8 cellular contexts compared by ENCODE assay signal in genomic region chr21:25735221-25735894, GRCh38. TPM values are rescaled to one million over a fixed set of nuclear protein-coding genes. Genes with fewer than 3 reads are reported as not detected.
DNase-seq lines count a peak whose midpoint lies in the region; ATAC-seq and TF ChIP-seq lines count a peak whose summit lies in the region.

No MANE protein-coding gene starts in this region.

- peak overlapping the region; percentile 99 for H2AK5ac ChIP-seq in IMR-90 (ENCODE audit: low read depth, low read length)

- H4K5ac ChIP-seq in IMR-90 (ENCODE audit: low read depth, low read length) = peak overlapping the region; percentile 99

- H3K4me1 Mint-ChIP-seq in activated T-helper 1 cell treated with anti-CD3 and anti-CD28 coated beads, Interleukin-12 subunit alpha, Interleukin-12 subunit beta, Interleukin-2, Interleukin-4 antibody, amounts not matched to agents 30 ng/mL and 10 ng/mL and 1 ng/mL, durations not matched to agents 14 hours and 24 hours and 36 hours (ENCODE audit: low read depth) = peaks cover 39% of the 10 kb centered on the region
- H3K4me1 Mint-ChIP-seq in naive B cell = peaks cover 52 to 62% (median 56%) of the 10 kb centered on the region in 3 donors
- H3K4me1 Mint-ChIP-seq in stimulated activated effector memory CD8-positive, alpha-beta T cell treated with anti-CD3 and anti-CD28 coated beads, Interleukin-12 subunit alpha, Interleukin-12 subunit beta, amount 100 ng/mL, for 72 hours = peaks cover 34% of the 10 kb centered on the region

- H3K27me3 Mint-ChIP-seq in activated T-helper 1 cell treated with anti-CD3 and anti-CD28 coated beads, Interleukin-12 subunit alpha, Interleukin-12 subunit beta, Interleukin-2, Interleukin-4 antibody, amounts not matched to agents 30 ng/mL and 10 ng/mL and 1 ng/mL, durations not matched to agents 14 hours and 24 hours and 36 hours (ENCODE audit: insufficient read depth) = no peaks in the 10 kb centered on the region
- H3K27me3 Mint-ChIP-seq in naive B cell = no peaks in the 10 kb centered on the region

- peaks cover 11% of the 10 kb centered on the region; the same call in 1 of the 2 replicates for H3F3A ChIP-seq in PC-9 (ENCODE audit: insufficient read depth, low read depth)

- no peaks in the 10 kb centered on the region for H3K9me1 ChIP-seq in IMR-90 (ENCODE audit: insufficient read depth, low read length)

- H3K27ac Mint-ChIP-seq in activated T-helper 1 cell treated with anti-CD3 and anti-CD28 coated beads, Interleukin-12 subunit alpha, Interleukin-12 subunit beta, Interleukin-2, Interleukin-4 antibody, amounts not matched to agents 30 ng/mL and 10 ng/mL and 1 ng/mL, durations not matched to agents 14 hours and 24 hours and 36 hours = peak overlapping the region; percentile 100
- peak overlapping the region; percentile 99 to 100 (median 99) for H3K27ac Mint-ChIP-seq in naive B cell
- H3K27ac Mint-ChIP-seq in stimulated activated effector memory CD8-positive, alpha-beta T cell treated with anti-CD3 and anti-CD28 coated beads, Interleukin-12 subunit alpha, Interleukin-12 subunit beta, amount 100 ng/mL, for 72 hours = peak overlapping the region; percentile 100

- H3K36me3 ChIP-seq in IMR-90 (ENCODE audit: control insufficient read depth, insufficient read depth, low read length) = peaks cover 4% of the 10 kb centered on the region
- no peaks in the 10 kb centered on the region for H3K36me3 ChIP-seq in PC-9 (ENCODE audit: low read depth)

- peak overlapping the region; percentile 100 for H2BK120ac ChIP-seq in IMR-90 (ENCODE audit: low read depth, low read length)

- H3K4ac ChIP-seq in IMR-90 (ENCODE audit: low read depth, low read length) = peak overlapping the region; percentile 100

- H2AK9ac ChIP-seq in IMR-90 (replicated peaks; ENCODE audit: low read depth, low read length, poor library complexity) = peak overlapping the region; percentile 99

- H3K4me3 ChIP-seq in IMR-90 (ENCODE audit: insufficient read depth, low read depth, low read length) (peak overlapping the region; percentile 53), PC-9 (peak overlapping the region; percentile 94)

- CTCF ChIA-PET in IMR-90 (lab: Yijun Ruan, JAX) = interaction anchor here (1.0 kb wide), 1 partner anchor 126 kb away, joined by 3 read pairs; no protein-coding TSS in a partner anchor
- CTCF ChIA-PET in PC-9 (lab: Charles Lee) = interaction anchor here (0.6 kb wide), 1 partner anchor 171 kb away, joined by 3 read pairs; no protein-coding TSS in a partner anchor

- peak overlapping the region; percentile 100 for H3K14ac ChIP-seq in IMR-90 (replicated peaks; ENCODE audit: low read depth, low read length)

- in situ Hi-C loops in IMR-90 (cut with MboI; ENCODE audit: low sequenced_read_pairs) = no loop called here

- peak overlapping the region; percentile 99 for H2BK15ac ChIP-seq in IMR-90 (ENCODE audit: low read depth, low read length)

- H3K4me2 ChIP-seq in IMR-90 (ENCODE audit: low read depth, low read length) (peak overlapping the region; percentile 94), PC-9 (peak overlapping the region; percentile 95)

- peak overlapping the region; percentile 100 for H2AFZ ChIP-seq in IMR-90 (replicated peaks; ENCODE audit: low read length, poor library complexity)
- H2AFZ ChIP-seq in PC-9 = peak overlapping the region; percentile 79

- intact Hi-C loops in IMR-90 (cut with micrococcal nuclease) = loop anchor here (5.0 kb wide), 2 partner anchors 432 to 982 kb away; no protein-coding TSS in a partner anchor
- intact Hi-C loops in PC-9 (cut with micrococcal nuclease; ENCODE audit: unreplicated experiment) = no loop called here
- intact Hi-C loops in activated T-helper 1 cell treated with anti-CD3 and anti-CD28 coated beads, Interleukin-12 subunit alpha, Interleukin-12 subunit beta, Interleukin-2, Interleukin-4 antibody, amounts not matched to agents 30 ng/mL and 10 ng/mL and 1 ng/mL, durations not matched to agents 14 hours and 24 hours and 36 hours (cut with micrococcal nuclease) = loop anchor here (1.0 to 10.0 kb wide), 6 partner anchors 27 to 435 kb away; partner anchors contain the start of gene APP

- H3K56ac ChIP-seq in IMR-90 (ENCODE audit: extremely low read depth, insufficient read depth, low read length) = peak overlapping the region; percentile 100

- no peaks in the 10 kb centered on the region for H3K9me3 Mint-ChIP-seq in activated T-helper 1 cell treated with anti-CD3 and anti-CD28 coated beads, Interleukin-12 subunit alpha, Interleukin-12 subunit beta, Interleukin-2, Interleukin-4 antibody, amounts not matched to agents 30 ng/mL and 10 ng/mL and 1 ng/mL, durations not matched to agents 14 hours and 24 hours and 36 hours
- peaks cover 0 to 5% (median 0%) of the 10 kb centered on the region in 7 donors for H3K9me3 Mint-ChIP-seq in naive B cell
- H3K9me3 Mint-ChIP-seq in stimulated activated effector memory CD8-positive, alpha-beta T cell treated with anti-CD3 and anti-CD28 coated beads, Interleukin-12 subunit alpha, Interleukin-12 subunit beta, amount 100 ng/mL, for 72 hours = no peaks in the 10 kb centered on the region

- H3K9me3 ChIP-seq in IMR-90 (ENCODE audit: control insufficient read depth, insufficient read depth, low read length) (no peaks in the 10 kb centered on the region), PC-9 (ENCODE audit: insufficient read depth, low read depth) (no peaks in the 10 kb centered on the region)

- peak overlapping the region; percentile 100 for H3K23ac ChIP-seq in IMR-90 (ENCODE audit: low read depth, low read length)

- H3K9me2 ChIP-seq in PC-9 (ENCODE audit: insufficient read depth) = no peaks in the 10 kb centered on the region

- POLR2A ChIA-PET in IMR-90 (lab: Charles Lee; ENCODE audit: unreplicated experiment) = no interaction called here
- POLR2A ChIA-PET in PC-9 (lab: Charles Lee; ENCODE audit: unreplicated experiment) = no interaction called here

- peak overlapping the region; percentile 99 for H2BK20ac ChIP-seq in IMR-90 (ENCODE audit: low read depth, low read length)

- H3K4me1 ChIP-seq in IMR-90 (ENCODE audit: control insufficient read depth, insufficient read depth, low read length) (no peaks in the 10 kb centered on the region), PC-9 (replicated peaks; ENCODE audit: insufficient read depth) (peaks cover 13% of the 10 kb centered on the region; the same call in 1 of the 2 replicates)

- no TSS peak for BruUV-seq in IMR-90 (replicated peaks; lab: Mats Ljungman, UMichigan)
- no TSS peak for BruUV-seq in PC-9 (replicated peaks; lab: Mats Ljungman, UMichigan)

- TF ChIP-seq RAD21 in IMR-90 (IDR thresholded peaks at IDR 0.05; ENCODE audit: low read length) = no peak

- H3K27ac ChIP-seq in IMR-90 (ENCODE audit: insufficient read depth, low read length) = peak overlapping the region; percentile 99
- H3K27ac ChIP-seq in PC-9 = peak overlapping the region; percentile 98

- H3K79me2 ChIP-seq in PC-9 (ENCODE audit: low read depth) = peaks cover 73% of the 10 kb centered on the region

- H3K18ac ChIP-seq in IMR-90 (ENCODE audit: low read depth, low read length) = peak overlapping the region; percentile 93

- 0% methylated on average over 15 of the region's 68 CpGs; no CpG with 5 or more reads in 1 of the 2 experiments for WGBS in IMR-90 (ENCODE audit: extremely low coverage in 2 of 2, insufficient read length in 1 of 2), 2 experiments

- peak overlapping the region; percentile 100 for H4K91ac ChIP-seq in IMR-90 (ENCODE audit: insufficient read depth, low read depth, low read length)

- dilution Hi-C loops in IMR-90 (cut with HindIII; ENCODE audit: low sequenced_read_pairs, unreplicated experiment) = no loop called here

- TF ChIP-seq CTCF in IMR-90 (conservative IDR thresholded peaks at IDR 0.05; ENCODE audit: low read depth, low read length) (no peak), PC-9 (conservative IDR thresholded peaks at IDR 0.05) (no peak; the same call in 1 of the 2 replicates)

- H3K27me3 ChIP-seq in IMR-90 (ENCODE audit: control insufficient read depth, insufficient read depth, low read length) (no peaks in the 10 kb centered on the region), PC-9 (ENCODE audit: insufficient read depth, low read depth) (no peaks in the 10 kb centered on the region)

- peak overlapping the region; percentile 99 for H2BK5ac ChIP-seq in IMR-90 (ENCODE audit: low read depth, low read length, poor library complexity, severe bottlenecking)

- peak overlapping the region; percentile 97 for H3K4me3 Mint-ChIP-seq in activated T-helper 1 cell treated with anti-CD3 and anti-CD28 coated beads, Interleukin-12 subunit alpha, Interleukin-12 subunit beta, Interleukin-2, Interleukin-4 antibody, amounts not matched to agents 30 ng/mL and 10 ng/mL and 1 ng/mL, durations not matched to agents 14 hours and 24 hours and 36 hours
- peak overlapping the region; percentile 99 to 100 (median 99) for H3K4me3 Mint-ChIP-seq in naive B cell
- H3K4me3 Mint-ChIP-seq in stimulated activated effector memory CD8-positive, alpha-beta T cell treated with anti-CD3 and anti-CD28 coated beads, Interleukin-12 subunit alpha, Interleukin-12 subunit beta, amount 100 ng/mL, for 72 hours = peak overlapping the region; percentile 94

- peaks cover 5% of the 10 kb centered on the region for H3K36me3 Mint-ChIP-seq in activated T-helper 1 cell treated with anti-CD3 and anti-CD28 coated beads, Interleukin-12 subunit alpha, Interleukin-12 subunit beta, Interleukin-2, Interleukin-4 antibody, amounts not matched to agents 30 ng/mL and 10 ng/mL and 1 ng/mL, durations not matched to agents 14 hours and 24 hours and 36 hours (ENCODE audit: low read depth)
- H3K36me3 Mint-ChIP-seq in naive B cell = peaks cover 0 to 10% of the 10 kb centered on the region in 2 donors
- H3K36me3 Mint-ChIP-seq in stimulated activated effector memory CD8-positive, alpha-beta T cell treated with anti-CD3 and anti-CD28 coated beads, Interleukin-12 subunit alpha, Interleukin-12 subunit beta, amount 100 ng/mL, for 72 hours = peaks cover 58% of the 10 kb centered on the region

- ATAC-seq in GM21529 (IDR thresholded peaks at IDR 0.05; ENCODE audit: unreplicated experiment) (peak; percentile 59), IMR-90 (ENCODE audit: low read depth) (peak; percentile 78), naive B cell (ENCODE audit: low read depth in 2 of 2) (peak; percentile 73 to 75)
- peak; percentile 80 for ATAC-seq in stimulated activated effector memory CD8-positive, alpha-beta T cell treated with anti-CD3 and anti-CD28 coated beads, Interleukin-12 subunit alpha, Interleukin-12 subunit beta, amount 100 ng/mL, for 72 hours

- peak overlapping the region; percentile 100 for H3K9ac ChIP-seq in IMR-90 (ENCODE audit: low read depth, low read length)

- peak; percentile 40 for DNase-seq in DMS 273 treated with DMSO at 0.1 percent for 48 hours (lab: John Stamatoyannopoulos, UW)
- peak; percentile 88 for DNase-seq in IMR-90
- DNase-seq in PC-9 = peak; percentile 45 to 77
- peak; percentile 82 for DNase-seq in activated T-helper 1 cell treated with anti-CD3 and anti-CD28 coated beads, Interleukin-12 subunit alpha, Interleukin-12 subunit beta, Interleukin-2, Interleukin-4 antibody, amounts not matched to agents 30 ng/mL and 10 ng/mL and 1 ng/mL, durations not matched to agents 14 hours and 24 hours and 36 hours (ENCODE audit: low spot score)
- peak; percentile 91 for DNase-seq in fibroblast of gingiva (ENCODE audit: low read depth)
- peak; percentile 93 for DNase-seq in naive B cell
- DNase-seq in stimulated activated effector memory CD8-positive, alpha-beta T cell treated with anti-CD3 and anti-CD28 coated beads, Interleukin-12 subunit alpha, Interleukin-12 subunit beta, amount 100 ng/mL, for 72 hours (ENCODE audit: low spot score in 2 of 2) = peak; percentile 76 to 93

- peaks cover 14 to 39% of the 10 kb centered on the region in 2 experiments for H3K79me1 ChIP-seq in IMR-90 (ENCODE audit: low read depth in 1 of 2, low read length in 2 of 2)

- TF ChIP-seq POLR2A in IMR-90 (IDR thresholded peaks at IDR 0.05; ENCODE audit: low read depth, low read length) = peak; percentile 17

- peak overlapping the region; percentile 95 to 100 for H4K8ac ChIP-seq in IMR-90 (ENCODE audit: low read depth in 2 of 2, low read length in 2 of 2)

- H4K20me1 ChIP-seq in IMR-90 (ENCODE audit: insufficient read depth, low read length) (peaks cover 6% of the 10 kb centered on the region; the same call in 1 of the 2 replicates), PC-9 (ENCODE audit: insufficient read depth) (no peaks in the 10 kb centered on the region; the same call in 1 of the 2 replicates)

RNA-seq across cellular contexts. Expression of gene GABPA, which starts 0.6 kb away (rescaled TPM):
- total RNA-seq in IMR-90 (2012; rRNA removed) (17.0 and 26.4 TPM in 2 replicates), PC-9 (2021) (18.2 and 20.5 TPM in 2 replicates)
- polyA plus RNA-seq in IMR-90 (2012; rRNA removed) (7.3 and 9.0 TPM in 2 replicates), naive B cell (ENCODE audit: low read depth in 6 of 6) (10 to 100 TPM; 16.3 to 31.3 (median 22.8) TPM)
- polyA plus RNA-seq in IMR-90 (2012; cell fraction: cytosol; rRNA removed) = 1.0 and 1.3 TPM in 2 replicates
- polyA plus RNA-seq in IMR-90 (2012; cell fraction: nucleus; rRNA removed; ENCODE audit: low replicate concordance) = 0.71 and 8.4 TPM in 2 replicates
- 26.7 and 26.9 TPM in 2 replicates for total RNA-seq in activated T-helper 1 cell treated with anti-CD3 and anti-CD28 coated beads, Interleukin-12 subunit alpha, Interleukin-12 subunit beta, Interleukin-2, Interleukin-4 antibody, amounts not matched to agents 30 ng/mL and 10 ng/mL and 1 ng/mL, durations not matched to agents 14 hours and 24 hours and 36 hours

RNA-seq across cellular contexts. Expression of gene ATP5PF, which starts 0.7 kb away (rescaled TPM):
- 74.7 and 76.0 TPM in 2 replicates for total RNA-seq in IMR-90 (2012; rRNA removed)
- polyA plus RNA-seq in IMR-90 (2012; rRNA removed) = 190 TPM in 2 replicates
- 78.8 and 87.5 TPM in 2 replicates for polyA plus RNA-seq in IMR-90 (2012; cell fraction: cytosol; rRNA removed)
- polyA plus RNA-seq in IMR-90 (2012; cell fraction: nucleus; rRNA removed; ENCODE audit: low replicate concordance) = 11.2 and 54.5 TPM in 2 replicates
- 62.1 and 108 TPM in 2 replicates for total RNA-seq in PC-9 (2021)
- 152 and 161 TPM in 2 replicates for total RNA-seq in activated T-helper 1 cell treated with anti-CD3 and anti-CD28 coated beads, Interleukin-12 subunit alpha, Interleukin-12 subunit beta, Interleukin-2, Interleukin-4 antibody, amounts not matched to agents 30 ng/mL and 10 ng/mL and 1 ng/mL, durations not matched to agents 14 hours and 24 hours and 36 hours
- 100 to 1,000 TPM; 264 to 368 (median 335) TPM for polyA plus RNA-seq in naive B cell (ENCODE audit: low read depth in 6 of 6)

Comparison
In these comparisons a context has a peak if more than half of its experiments do, and no peak if none do; other contexts are left out.
1. Peak in every context shown above with its lines: DNase-seq, ATAC-seq, H3K4me3 ChIP-seq and H3K27ac ChIP-seq.
2. DNase-seq: peak in every context shown above with its lines; median percentile 93 in naive B cell; 91 in fibroblast of gingiva; 88 in IMR-90; 84 in stimulated activated effector memory CD8-positive, alpha-beta T cell treated with anti-CD3 and anti-CD28 coated beads, Interleukin-12 subunit alpha, Interleukin-12 subunit beta, amount 100 ng/mL, for 72 hours; 82 in activated T-helper 1 cell treated with anti-CD3 and anti-CD28 coated beads, Interleukin-12 subunit alpha, Interleukin-12 subunit beta, Interleukin-2, Interleukin-4 antibody, amounts not matched to agents 30 ng/mL and 10 ng/mL and 1 ng/mL, durations not matched to agents 14 hours and 24 hours and 36 hours; 61 in PC-9; 40 in DMS 273 treated with DMSO at 0.1 percent for 48 hours.